16 cellular contexts compared by ENCODE assay signal in genomic region chr17:28112199-28112995, GRCh38.
DNase-seq lines count a peak whose midpoint lies in the region; TF ChIP-seq lines count a peak whose summit lies in the region.
"Had no signal": no experiment of that assay in that cellular context is flagged by ENCODE, and none has a peak within 500 bp of the region (broad histone marks: within the 10 kb centered on the region; RNA-seq: fewer than 3 reads in every experiment).

No MANE protein-coding gene starts in this region.

- no peak overlapping the region for H3K4me3 ChIP-seq in BJ (ENCODE audit: low read depth, low read length)
- no peak overlapping the region for H3K4me3 ChIP-seq in SJSA1
- no peak overlapping the region for H3K4me3 ChIP-seq in fibroblast of the aortic adventitia (ENCODE audit: low read depth, low read length)
- no peak overlapping the region for H3K4me3 ChIP-seq in neural progenitor cell
- H3K4me3 ChIP-seq: BLaER1 had no signal

- CTCF ChIA-PET in BJ (lab: Yijun Ruan, JAX) = interaction anchor here (1.0 to 1.4 kb wide), 4 partner anchors 21 to 121 kb away, joined by 3 to 8 read pairs (median 4); no protein-coding TSS in a partner anchor

- H2AFZ ChIP-seq in neural progenitor cell (replicated peaks) = no peak overlapping the region

- peaks cover 13% of the 10 kb centered on the region for H3K4me1 Mint-ChIP-seq in neural progenitor cell

- H3K9ac ChIP-seq in neural progenitor cell = no peak overlapping the region
- H3K9ac ChIP-seq: BLaER1 had no signal

- POLR2A ChIA-PET in BJ (lab: Charles Lee) = no interaction called here

- no peak overlapping the region for H3K4me2 ChIP-seq in neural progenitor cell
- H3K4me2 ChIP-seq: BLaER1 had no signal

- peaks cover 8% of the 10 kb centered on the region for H3K9me3 Mint-ChIP-seq in neural progenitor cell

- H3K4me1 ChIP-seq in SJSA1 (replicated peaks) = peaks cover 32% of the 10 kb centered on the region
- peaks cover 15% of the 10 kb centered on the region for H3K4me1 ChIP-seq in neural progenitor cell

- no peaks in the 10 kb centered on the region for H3K36me3 ChIP-seq in BJ (ENCODE audit: control insufficient read depth, insufficient read depth, low read length)
- no peaks in the 10 kb centered on the region for H3K36me3 ChIP-seq in SJSA1
- no peaks in the 10 kb centered on the region for H3K36me3 ChIP-seq in neural progenitor cell

- TF ChIP-seq CTCF in BJ (IDR thresholded peaks at IDR 0.05; ENCODE audit: insufficient read depth, low read depth, low read length) (no peak), fibroblast of the aortic adventitia (IDR thresholded peaks at IDR 0.05; ENCODE audit: insufficient read depth, low read length) (no peak), neural progenitor cell (IDR thresholded peaks at IDR 0.05) (no peak)

- H3K4me3 Mint-ChIP-seq in neural progenitor cell = no peak overlapping the region

- peaks cover 6% of the 10 kb centered on the region for H4K20me1 ChIP-seq in neural progenitor cell (ENCODE audit: low read depth)

- DNase-seq in BJ (ENCODE audit: low read depth) = peak; percentile 11
- peak in 1 of 2 experiments; percentile 67 for DNase-seq in SJSA1 (ENCODE audit: low read depth in 1 of 2, low spot score in 2 of 2)
- peak; percentile 58 for DNase-seq in fibroblast of the aortic adventitia (ENCODE audit: low read depth)
- DNase-seq in neural progenitor cell (ENCODE audit: low spot score) = no peak
- no peak for DNase-seq in COR-L47 (lab: John Stamatoyannopoulos, UW)
- DNase-seq in Kasumi-1 (lab: John Stamatoyannopoulos, UW) = no peak
- no peak for DNase-seq in NCI-H1105 treated with DMSO at 0.1 percent for 48 hours (lab: John Stamatoyannopoulos, UW)
- DNase-seq in NCI-H1105 (lab: John Stamatoyannopoulos, UW) = no peak
- DNase-seq: activated CD4-positive, alpha-beta T cell treated with anti-CD3 and anti-CD28 coated beads, Interleukin-2, amount 50 U/mL, for 1 hour; activated gamma-delta T cell; caudate nucleus; GF-D8; midbrain; NCI-H1436; NCI-H82 had no signal

- no peaks in the 10 kb centered on the region for H3F3A ChIP-seq in neural progenitor cell (ENCODE audit: low read depth)

- H3K27me3 ChIP-seq in BJ (ENCODE audit: control insufficient read depth, insufficient read depth, low read length) (no peaks in the 10 kb centered on the region), SJSA1 (replicated peaks) (no peaks in the 10 kb centered on the region), neural progenitor cell (no peaks in the 10 kb centered on the region)
- H3K27me3 ChIP-seq: BLaER1 had no signal

- H3K9me3 ChIP-seq in SJSA1 (replicated peaks) (no peaks in the 10 kb centered on the region), neural progenitor cell (ENCODE audit: low read depth) (no peaks in the 10 kb centered on the region)

- H3K27ac Mint-ChIP-seq in neural progenitor cell = no peak overlapping the region

- H3K79me2 ChIP-seq in neural progenitor cell (ENCODE audit: low read depth) = peaks cover 85% of the 10 kb centered on the region

- no peaks in the 10 kb centered on the region for H3K27me3 Mint-ChIP-seq in neural progenitor cell (ENCODE audit: insufficient read depth, low read depth)

- H3K36me3 Mint-ChIP-seq in neural progenitor cell = peaks cover 6% of the 10 kb centered on the region

- H3K27ac ChIP-seq in SJSA1 (peak overlapping the region; percentile 72), neural progenitor cell (peak overlapping the region; percentile 38)
- H3K27ac ChIP-seq: BLaER1 had no signal

Comparison
In these comparisons a context has a peak if more than half of its experiments do, and no peak if none do; other contexts are left out.
1. DNase-seq: peak in BJ (single experiment) and fibroblast of the aortic adventitia (single experiment); none in neural progenitor cell (single experiment), COR-L47 (single experiment), Kasumi-1 (0 of 2), NCI-H1105 treated with DMSO at 0.1 percent for 48 hours (single experiment) and NCI-H1105 (single experiment).